ENCODE assay signal across 7 cellular contexts in genomic region chr4:116516711-116517110, GRCh38.
"Had no signal": no experiment of that assay in that cellular context is flagged by ENCODE, and none has a peak within 500 bp of the region (broad histone marks: within the 10 kb centered on the region; RNA-seq: fewer than 3 reads in every experiment).

No MANE protein-coding gene starts in this region.

- H3K4me3 ChIP-seq: K562 had no signal

- H3K27ac ChIP-seq: HL-60, KMS-11 had no signal

- ATAC-seq: HepG2, K562 had no signal

- DNase-seq: IMR-90, KBM-7, KG1 had no signal

- H3K9ac ChIP-seq: KMS-11 had no signal

- H3K4me2 ChIP-seq: KMS-11 had no signal
